Comparison of ENCODE assay signal across 13 cellular contexts in genomic region chr19:9721861-9722260, GRCh38. TPM values are rescaled to one million over a fixed set of nuclear protein-coding genes. Genes with fewer than 3 reads are reported as not detected.
DNase-seq lines count a peak whose midpoint lies in the region; ATAC-seq and TF ChIP-seq lines count a peak whose summit lies in the region.
"Had no signal": no experiment of that assay in that cellular context is flagged by ENCODE, and none has a peak within 500 bp of the region (broad histone marks: within the 10 kb centered on the region; RNA-seq: fewer than 3 reads in every experiment).

No MANE protein-coding gene starts in this region.

- ATAC-seq in HG03097 (IDR thresholded peaks at IDR 0.05; ENCODE audit: low FRiP score, unreplicated experiment) (no peak), HG02571 (IDR thresholded peaks at IDR 0.05; ENCODE audit: unreplicated experiment) (no peak), HG03439 (IDR thresholded peaks at IDR 0.05; ENCODE audit: unreplicated experiment) (no peak)
- ATAC-seq: Panc1 had no signal

- peak overlapping the region; percentile 35 for H3K4me3 Mint-ChIP-seq in HFFc6
- H3K4me3 Mint-ChIP-seq: neural crest cell had no signal

- peak; percentile 37 for DNase-seq in Ammon's horn (ENCODE audit: low spot score)
- no peak for DNase-seq in HFFc6
- peak; percentile 13 for DNase-seq in RPMI8226
- DNase-seq in germinal center (ENCODE audit: low spot score) = peak; percentile 12
- no peak for DNase-seq in NCI-H345 treated with DMSO at 0.1 percent for 48 hours (lab: John Stamatoyannopoulos, UW; ENCODE audit: unreplicated experiment)
- DNase-seq: activated CD4-positive, CD25-positive, alpha-beta regulatory T cell treated with anti-CD3 and anti-CD28 coated beads, Interleukin-2, amount 50 U/mL, for 72 hours; effector CD4-positive, alpha-beta T cell; NCI-H1048 had no signal

- no peaks in the 10 kb centered on the region for H3K4me1 Mint-ChIP-seq in HFFc6 (ENCODE audit: low read depth)

- peaks cover 18% of the 10 kb centered on the region; the same call in 1 of the 2 replicates for H3K9me3 Mint-ChIP-seq in HFFc6

- H3K27ac Mint-ChIP-seq in HFFc6 = no peak overlapping the region

- TF ChIP-seq CTCF in HFFc6 (IDR thresholded peaks at IDR 0.05) = no peak

- H3K27me3 Mint-ChIP-seq in HFFc6 (ENCODE audit: insufficient read depth) = peaks cover 3% of the 10 kb centered on the region

- H3K36me3 Mint-ChIP-seq in HFFc6 (ENCODE audit: low read depth) = no peaks in the 10 kb centered on the region; the same call in 1 of the 2 replicates

RNA-seq across cellular contexts. Expression of gene ZNF846, which starts 46.7 kb away (rescaled TPM):
- 1 to 10 TPM; 3.9 to 6.2 (median 4.9) TPM for total RNA-seq in HFFc6 (2021; fragmentation: NEBNext Ultra II Directional; extraction: Animal tissue kit (Norgen Biotek cat#: 25700))

RNA-seq across cellular contexts. Expression of gene ZNF562, which starts 47.0 kb away (rescaled TPM):
- total RNA-seq in HFFc6 (2021; fragmentation: NEBNext Ultra II Directional; extraction: Animal tissue kit (Norgen Biotek cat#: 25700)) = 10 to 100 TPM; 15.3 to 21.9 (median 18.7) TPM

Comparison
In these comparisons a context has a peak if more than half of its experiments do, and no peak if none do; other contexts are left out.
1. DNase-seq: peak in Ammon's horn (single experiment), RPMI8226 (single experiment) and germinal center (single experiment); none in HFFc6 (single experiment) and NCI-H345 treated with DMSO at 0.1 percent for 48 hours (single experiment).